8 cellular contexts compared by ENCODE assay signal in the genomic region with DNA sequence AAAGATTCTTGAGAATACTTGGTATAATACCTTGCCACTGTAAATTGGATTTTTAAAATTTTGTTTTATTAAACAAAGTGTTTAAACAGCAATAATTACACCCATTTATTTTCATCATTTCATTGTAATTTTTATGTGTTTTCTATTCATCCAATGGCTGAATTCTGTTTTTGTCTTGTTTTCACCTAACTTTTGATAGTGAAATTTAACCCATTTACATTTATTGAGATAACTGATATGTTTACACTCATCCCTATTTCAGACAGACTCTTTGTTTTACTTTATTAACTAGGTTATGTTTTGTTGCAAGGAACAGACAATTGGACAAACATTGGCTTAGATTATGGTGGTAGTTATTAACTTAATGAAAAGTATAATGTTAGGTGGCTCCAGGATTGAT.
"Had no signal": no experiment of that assay in that cellular context is flagged by ENCODE, and none has a peak within 500 bp of the region (broad histone marks: within the 10 kb centered on the region; RNA-seq: fewer than 3 reads in every experiment).

No MANE protein-coding gene starts in this region.

- H3K4me3 ChIP-seq: GM12878 had no signal

- ATAC-seq: GM12878 had no signal

- FAIRE-seq: G401.6, GM12878, GM12891, GM12892, GM18507, GM19239 had no signal

- DNase-seq: GDM1, GF-D8 had no signal
